24 cellular contexts compared by ENCODE assay signal in genomic region chr2:172354347-172354746, GRCh38.
DNase-seq lines count a peak whose midpoint lies in the region; ATAC-seq, FAIRE-seq and TF ChIP-seq lines count a peak whose summit lies in the region.
"Had no signal": no experiment of that assay in that cellular context is flagged by ENCODE, and none has a peak within 500 bp of the region (broad histone marks: within the 10 kb centered on the region; RNA-seq: fewer than 3 reads in every experiment).

No MANE protein-coding gene starts in this region.

- no peaks in the 10 kb centered on the region; the same call in 2 of the 3 replicates for H3K36me3 Mint-ChIP-seq in GM23338 (ENCODE audit: low read depth)
- H3K36me3 Mint-ChIP-seq: CD14-positive monocyte; CD8-positive, alpha-beta memory T cell had no signal

- DNase-seq in GM23338 (ENCODE audit: low spot score) (no peak), bronchial epithelial cell (ENCODE audit: low read depth) (no peak), kidney tubule cell (ENCODE audit: low spot score) (peak; percentile 26), SJCRH30 (no peak)
- DNase-seq: 8988T; ACHN; AML-193; BE2C; CD4-positive, alpha-beta T cell; CD8-positive, alpha-beta memory T cell; DMS 273 treated with DMSO at 0.1 percent for 48 hours; DMS79; EL; GDM1; H9; HFFc6 had no signal

- H3K4me1 Mint-ChIP-seq in GM23338: no peaks in the 10 kb centered on the region
- H3K4me1 Mint-ChIP-seq: H9 had no signal

- H3F3A ChIP-seq in GM23338 (replicated peaks; ENCODE audit: low read depth): no peaks in the 10 kb centered on the region

- H2AFZ ChIP-seq in GM23338: no peak overlapping the region; the same call in 1 of the 2 replicates

- peaks cover 10% of the 10 kb centered on the region for H3K9me2 ChIP-seq in GM23338 (ENCODE audit: insufficient read depth)

- peaks cover 5% of the 10 kb centered on the region for H3K27me3 Mint-ChIP-seq in GM23338 (ENCODE audit: insufficient read depth, low read depth, poor library complexity)
- H3K27me3 Mint-ChIP-seq: CD4-positive, alpha-beta T cell had no signal

- no peaks in the 10 kb centered on the region; the same call in 2 of the 3 replicates for H3K9me3 Mint-ChIP-seq in GM23338
- H3K9me3 Mint-ChIP-seq: CD14-positive monocyte; CD4-positive, alpha-beta T cell; CD8-positive, alpha-beta memory T cell; H9; HFFc6 had no signal

- H3K4me3 ChIP-seq in GM23338 (no peak overlapping the region), bronchial epithelial cell (ENCODE audit: low read depth, low read length) (no peak overlapping the region), SJCRH30 (no peak overlapping the region)
- H3K4me3 ChIP-seq: A549; BLaER1 treated with 17β-estradiol and CSF1 and Interleukin-3, amounts not matched to agents 10 nM and 100 nM; GM12878 had no signal

- no peak for ATAC-seq in GM23338
- ATAC-seq in GM21825 (IDR thresholded peaks at IDR 0.05; ENCODE audit: unreplicated experiment): no peak
- ATAC-seq in GM18502 (IDR thresholded peaks at IDR 0.05; ENCODE audit: poor library complexity, unreplicated experiment): no peak
- ATAC-seq: A549, GM12878 had no signal

- H3K36me3 ChIP-seq in GM23338 (ENCODE audit: insufficient read depth): no peaks in the 10 kb centered on the region
- no peaks in the 10 kb centered on the region for H3K36me3 ChIP-seq in bronchial epithelial cell (ENCODE audit: control insufficient read depth, insufficient read depth, low read length)
- no peaks in the 10 kb centered on the region for H3K36me3 ChIP-seq in SJCRH30
- H3K36me3 ChIP-seq: BE2C; BLaER1 treated with 17β-estradiol and CSF1 and Interleukin-3, amounts not matched to agents 10 nM and 100 nM had no signal

- no peak for TF ChIP-seq CTCF in GM23338 (conservative IDR thresholded peaks at IDR 0.05; ENCODE audit: low read depth in 2 of 2)
- no peak for TF ChIP-seq CTCF in bronchial epithelial cell (IDR thresholded peaks at IDR 0.05; ENCODE audit: insufficient read depth, low read length, severe bottlenecking)

- H3K4me1 ChIP-seq in GM23338 (ENCODE audit: insufficient read depth): no peaks in the 10 kb centered on the region
- H3K4me1 ChIP-seq in SJCRH30: no peaks in the 10 kb centered on the region

- H3K27me3 ChIP-seq in GM23338 (ENCODE audit: insufficient read depth) (no peaks in the 10 kb centered on the region), bronchial epithelial cell (ENCODE audit: control insufficient read depth, insufficient read depth, low read length) (no peaks in the 10 kb centered on the region), SJCRH30 (no peaks in the 10 kb centered on the region)
- H3K27me3 ChIP-seq: BE2C; BLaER1 treated with 17β-estradiol and CSF1 and Interleukin-3, amounts not matched to agents 10 nM and 100 nM had no signal

- H3K27ac Mint-ChIP-seq in GM23338: peak overlapping the region; percentile 36; the same call in 1 of the 2 replicates
- H3K27ac Mint-ChIP-seq: CD4-positive, alpha-beta T cell; CD8-positive, alpha-beta memory T cell; H9; HFFc6 had no signal

- H4K20me1 ChIP-seq in GM23338 (replicated peaks; ENCODE audit: insufficient read depth): no peaks in the 10 kb centered on the region
- H4K20me1 ChIP-seq: BLaER1 treated with 17β-estradiol and CSF1 and Interleukin-3, amounts not matched to agents 10 nM and 100 nM had no signal

- no peaks in the 10 kb centered on the region for H3K9me3 ChIP-seq in SJCRH30 (replicated peaks)
- H3K9me3 ChIP-seq: A549, BE2C had no signal

- H3K79me2 ChIP-seq in GM23338 (replicated peaks; ENCODE audit: insufficient read depth): no peaks in the 10 kb centered on the region

- FAIRE-seq in bronchial epithelial cell (lab: Jason Lieb, UNC): peak; percentile 83
- FAIRE-seq: A549, D721Med, GM12878, GM18507 had no signal

- no peak overlapping the region for H3K4me2 ChIP-seq in GM23338
- H3K4me2 ChIP-seq: A549; BLaER1 treated with 17β-estradiol and CSF1 and Interleukin-3, amounts not matched to agents 10 nM and 100 nM had no signal

- H3K4me3 Mint-ChIP-seq in GM23338: no peak overlapping the region
- H3K4me3 Mint-ChIP-seq: CD14-positive monocyte; CD4-positive, alpha-beta T cell; CD8-positive, alpha-beta memory T cell; H9; HFFc6 had no signal

- H3K27ac ChIP-seq in GM23338 (ENCODE audit: low read depth) (no peak overlapping the region), SJCRH30 (no peak overlapping the region)
- H3K27ac ChIP-seq: A549; BLaER1 treated with 17β-estradiol and CSF1 and Interleukin-3, amounts not matched to agents 10 nM and 100 nM had no signal

TF ChIP-seq in GM23338, 12 proteins besides CTCF, POLR2A, EP300 and RAD21:
- TF ChIP-seq ETS1 (IDR thresholded peaks at IDR 0.05): no peak
- no peak for TF ChIP-seq JUNB (IDR thresholded peaks at IDR 0.05; ENCODE audit: unreplicated experiment)
TF ChIP-seq in GM23338: peak in this region for 0.
